In the genomic region with DNA sequence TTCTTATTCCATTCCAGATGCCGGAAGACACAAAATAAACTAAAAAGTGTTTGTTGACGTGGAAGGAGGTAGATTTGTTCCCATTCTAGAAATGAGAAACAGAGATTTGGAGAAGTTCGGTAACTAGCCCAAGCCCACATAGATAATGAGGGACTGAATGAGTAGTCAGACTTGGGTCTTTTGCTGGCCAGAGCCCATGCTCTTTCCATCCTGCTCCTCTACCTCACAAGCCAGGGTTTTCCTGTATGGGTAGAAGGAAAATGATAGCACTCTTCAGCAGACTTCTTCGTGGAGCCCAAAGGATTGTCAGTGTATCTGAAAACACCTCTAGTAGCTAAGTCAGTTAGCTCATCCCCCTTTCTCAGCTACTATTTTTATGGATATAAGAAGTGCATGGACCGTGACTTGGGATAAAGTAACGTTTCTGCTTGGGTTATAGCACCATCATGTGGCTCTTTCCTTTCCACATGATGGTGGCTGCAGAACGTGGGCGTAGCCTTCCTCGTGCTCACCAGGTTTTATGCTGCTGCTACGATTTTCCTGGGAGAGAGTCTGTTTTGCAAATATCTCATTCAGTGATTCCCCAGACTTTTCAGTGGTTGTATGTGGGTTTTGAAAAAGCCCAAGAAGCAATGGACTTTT, we compare ENCODE assay signal across 8 cellular contexts.
DNase-seq lines count a peak whose midpoint lies in the region; ATAC-seq and TF ChIP-seq lines count a peak whose summit lies in the region.

No MANE protein-coding gene starts in this region.

- peak; percentile 13; the same call in 1 of the 2 replicates for TF ChIP-seq CTCF in MM.1S (IDR thresholded peaks at IDR 0.05; ENCODE audit: low read length)

- H3K4me1 Mint-ChIP-seq in activated CD4-positive, alpha-beta memory T cell treated with anti-CD3 and anti-CD28 coated beads, Interleukin-2, amount 10 ng/mL, durations not matched to agents 7 days and 5 days = no peaks in the 10 kb centered on the region

- H3K36me3 Mint-ChIP-seq in activated CD4-positive, alpha-beta memory T cell treated with anti-CD3 and anti-CD28 coated beads, Interleukin-2, amount 10 ng/mL, durations not matched to agents 7 days and 5 days (ENCODE audit: low read depth) = no peaks in the 10 kb centered on the region

- H3K4me3 ChIP-seq in MM.1S (ENCODE audit: low read length) = no peak overlapping the region

- H3K27me3 Mint-ChIP-seq in activated CD4-positive, alpha-beta memory T cell treated with anti-CD3 and anti-CD28 coated beads, Interleukin-2, amount 10 ng/mL, durations not matched to agents 7 days and 5 days = peaks cover 9% of the 10 kb centered on the region

- H3F3A ChIP-seq in MM.1S (ENCODE audit: insufficient read depth, low read length) = no peaks in the 10 kb centered on the region

- CTCF ChIA-PET in activated CD4-positive, alpha-beta memory T cell treated with anti-CD3 and anti-CD28 coated beads, Interleukin-2, amount 10 ng/mL, durations not matched to agents 7 days and 5 days (lab: Charles Lee) = interaction anchor here (1.4 kb wide), 1 partner anchor 334 kb away, joined by 4 read pairs; no protein-coding TSS in a partner anchor

- H2AFZ ChIP-seq in MM.1S (ENCODE audit: low read length) = no peak overlapping the region

- no peak overlapping the region for H3K4me3 Mint-ChIP-seq in activated CD4-positive, alpha-beta memory T cell treated with anti-CD3 and anti-CD28 coated beads, Interleukin-2, amount 10 ng/mL, durations not matched to agents 7 days and 5 days

- no peaks in the 10 kb centered on the region for H4K20me1 ChIP-seq in MM.1S (ENCODE audit: insufficient read depth, low read length)

- H3K4me1 ChIP-seq in MM.1S (ENCODE audit: low read length) = no peaks in the 10 kb centered on the region

- POLR2A ChIA-PET in activated CD4-positive, alpha-beta memory T cell treated with anti-CD3 and anti-CD28 coated beads, Interleukin-2, amount 10 ng/mL, durations not matched to agents 7 days and 5 days (lab: Charles Lee) = no interaction called here

- H3K27ac Mint-ChIP-seq in activated CD4-positive, alpha-beta memory T cell treated with anti-CD3 and anti-CD28 coated beads, Interleukin-2, amount 10 ng/mL, durations not matched to agents 7 days and 5 days = no peak overlapping the region

- H3K4me2 ChIP-seq in MM.1S (ENCODE audit: low read depth, low read length) = no peak overlapping the region

- ATAC-seq in GM18907 (IDR thresholded peaks at IDR 0.05; ENCODE audit: unreplicated experiment) (no peak), HG03108 (IDR thresholded peaks at IDR 0.05; ENCODE audit: unreplicated experiment) (no peak), GM18502 (IDR thresholded peaks at IDR 0.05; ENCODE audit: poor library complexity, unreplicated experiment) (no peak)

- no peaks in the 10 kb centered on the region for H3K27me3 ChIP-seq in MM.1S (replicated peaks; ENCODE audit: insufficient read depth, low read length)

- H3K27ac ChIP-seq in MM.1S (ENCODE audit: low read length) = no peak overlapping the region

- H3K9me2 ChIP-seq in MM.1S (replicated peaks; ENCODE audit: insufficient read depth, low read length) = no peaks in the 10 kb centered on the region

- DNase-seq in CD1c-positive myeloid dendritic cell (ENCODE audit: extremely low spot score) (peak; percentile 30), MM.1S (no peak), dermis blood vessel endothelial cell (peak; percentile 69), middle frontal gyrus (ENCODE audit: extremely low spot score, low spot score) (peak; percentile 27)
- no peak for DNase-seq in activated CD4-positive, alpha-beta memory T cell treated with anti-CD3 and anti-CD28 coated beads, Interleukin-2, amount 10 ng/mL, durations not matched to agents 7 days and 5 days

- no peaks in the 10 kb centered on the region for H3K79me2 ChIP-seq in MM.1S (ENCODE audit: low read length)

- H3K9me3 Mint-ChIP-seq in activated CD4-positive, alpha-beta memory T cell treated with anti-CD3 and anti-CD28 coated beads, Interleukin-2, amount 10 ng/mL, durations not matched to agents 7 days and 5 days = no peaks in the 10 kb centered on the region

- H3K36me3 ChIP-seq in MM.1S (replicated peaks; ENCODE audit: insufficient read depth, low read length) = no peaks in the 10 kb centered on the region

- no peaks in the 10 kb centered on the region for H3K9me3 ChIP-seq in MM.1S (replicated peaks; ENCODE audit: insufficient read depth, low read length)

- H3K9ac ChIP-seq in MM.1S (ENCODE audit: low read length) = no peak overlapping the region

Comparison
In these comparisons a context has a peak if more than half of its experiments do, and no peak if none do; other contexts are left out.
1. DNase-seq: peak in CD1c-positive myeloid dendritic cell (single experiment), dermis blood vessel endothelial cell (single experiment) and middle frontal gyrus (single experiment); none in MM.1S (single experiment) and activated CD4-positive, alpha-beta memory T cell treated with anti-CD3 and anti-CD28 coated beads, Interleukin-2, amount 10 ng/mL, durations not matched to agents 7 days and 5 days (single experiment).